ENCODE assay signal across 12 cellular contexts in genomic region chr12:52117806-52118475, GRCh38. TPM values are rescaled to one million over a fixed set of nuclear protein-coding genes. Genes with fewer than 3 reads are reported as not detected.
A peak's percentile ranks its signal among the peaks of the same experiment; 100 is the strongest.
DNase-seq lines count a peak whose midpoint lies in the region; ATAC-seq, FAIRE-seq and TF ChIP-seq lines count a peak whose summit lies in the region.
"Not testable (repeated sequence)": the region's sequence is repeated elsewhere in the genome, so short reads cannot be mapped to it uniquely, and the experiment has no call there.
"Had no signal": no experiment of that assay in that cellular context is flagged by ENCODE, and none has a peak within 500 bp of the region (broad histone marks: within the 10 kb centered on the region; RNA-seq: fewer than 3 reads in every experiment).

No MANE protein-coding gene starts in this region.

- H2AFZ ChIP-seq in GM12878 (ENCODE audit: control insufficient read depth, low read depth, low read length), result not testable (repeated sequence)

- H4K20me1 ChIP-seq in BLaER1; GM12878 (ENCODE audit: control insufficient read depth, insufficient read depth): not testable (repeated sequence)

- intact Hi-C loops in GM12878 (cut with micrococcal nuclease; ENCODE audit: unreplicated experiment), result loop anchor here (1.0 kb wide), 3 partner anchors 14 to 93 kb away; no protein-coding TSS in a partner anchor

- DNase-seq in NCI-H2196 treated with DMSO at 0.1 percent for 48 hours (lab: John Stamatoyannopoulos, UW; ENCODE audit: unreplicated experiment) (peak; percentile 63), renal cortical epithelial cell (ENCODE audit: low read depth) (peak; percentile 47)
- not testable (repeated sequence) for DNase-seq in GM12878 (ENCODE audit: low read depth, low spot score)

- not testable (repeated sequence) for TF ChIP-seq EP300 in GM12878 (IDR thresholded peaks at IDR 0.05; ENCODE audit: borderline replicate concordance in 1 of 2, control insufficient read depth in 1 of 2, low read depth in 2 of 2, low read length in 2 of 2)

- TF ChIP-seq RAD21 in GM12878 (IDR thresholded peaks at IDR 0.05; ENCODE audit: insufficient read depth, low read depth, low read length), result not testable (repeated sequence)

- in situ Hi-C loops in GM12878 (cut with MboI), result not testable (repeated sequence)

- peak; percentile 31 for ATAC-seq in GM18502 (IDR thresholded peaks at IDR 0.05; ENCODE audit: poor library complexity, unreplicated experiment)
- ATAC-seq in GM19455 (IDR thresholded peaks at IDR 0.05; ENCODE audit: unreplicated experiment), result peak; percentile 31
- ATAC-seq in HG02885 (IDR thresholded peaks at IDR 0.05; ENCODE audit: poor library complexity, unreplicated experiment), result peak; percentile 23
- peak; percentile 7 for ATAC-seq in HG03520 (IDR thresholded peaks at IDR 0.05; ENCODE audit: unreplicated experiment)
- ATAC-seq in GM12878, result peak; percentile 45

- FAIRE-seq in GM12878 (lab: Jason Lieb, UNC), result not testable (repeated sequence)

- H3K27me3 ChIP-seq in BLaER1; GM12878 (replicated peaks in 1 of 2; ENCODE audit: control insufficient read depth in 2 of 2, insufficient read depth in 2 of 2, low read length in 1 of 2): not testable (repeated sequence)

- not testable (repeated sequence) for H3K4me3 ChIP-seq in BLaER1
- peak overlapping the region; percentile 39; the same call in 1 of the 2 replicates for H3K4me3 ChIP-seq in GM12878

- not testable (repeated sequence) for TF ChIP-seq CTCF in GM12878 (IDR thresholded peaks at IDR 0.05 in 2 of 3, conservative IDR thresholded peaks at IDR 0.05 in 1 of 3; ENCODE audit: control insufficient read depth in 2 of 3, extremely low read depth in 1 of 3, insufficient read depth in 1 of 3, low read depth in 3 of 3, low read length in 3 of 3)

- POLR2A ChIA-PET in GM12878 (lab: Charles Lee), result interaction anchor here (1.0 to 3.2 kb wide), 7 partner anchors 12 to 93 kb away, joined by 3 to 20 read pairs (median 3); partner anchors contain the start of gene ATG101

- not testable (repeated sequence) for H3K9me3 ChIP-seq in BLaER1; GM12878 (replicated peaks; ENCODE audit: control insufficient read depth, insufficient read depth, low read length)

- RAD21 ChIA-PET in GM12878 (lab: Charles Lee; ENCODE audit: unreplicated experiment), result interaction anchor here (1.1 to 5.1 kb wide), 12 partner anchors 29 to 126 kb away, joined by 3 to 151 read pairs (median 6); partner anchors contain the start of genes NR4A1 and TAMALIN

- not testable (repeated sequence) for H3K79me2 ChIP-seq in GM12878 (ENCODE audit: control insufficient read depth, insufficient read depth, low read length)

- WGBS in GM12878 (ENCODE audit: insufficient coverage, insufficient replicate concordance, low lambda C conversion rate, missing lambda C conversion rate), result 49% methylated on average over 20 of the region's 20 CpGs

- H3K4me2 ChIP-seq in BLaER1 (peak overlapping the region; percentile 80), GM12878 (ENCODE audit: control insufficient read depth, insufficient read depth) (peak overlapping the region; percentile 28)

- BruUV-seq in GM12878 (replicated peaks; lab: Mats Ljungman, UMichigan), result not testable (repeated sequence)

- CTCF ChIA-PET in GM12878 (lab: Yijun Ruan, JAX), result interaction anchor here (0.6 to 5.3 kb wide), 19 partner anchors 11 to 161 kb away, joined by 3 to 395 read pairs (median 6); partner anchors contain the start of genes ATG101 and SMIM41

- not testable (repeated sequence) for H3K9ac ChIP-seq in BLaER1
- H3K9ac ChIP-seq in GM12878 (ENCODE audit: control insufficient read depth, insufficient read depth, low read length), result peak overlapping the region; percentile 49; the same call in 1 of the 2 replicates

- SMC1A ChIA-PET in GM12878 (lab: Charles Lee; ENCODE audit: uncharacterized antibody, unreplicated experiment), result interaction anchor here (0.7 to 11.3 kb wide), 11 partner anchors 9 to 135 kb away, joined by 3 to 320 read pairs (median 6); partner anchors contain the start of gene NR4A1

- H3K36me3 ChIP-seq in BLaER1; GM12878 (ENCODE audit: control insufficient read depth in 2 of 2, insufficient read depth in 2 of 2, low read length in 1 of 2): not testable (repeated sequence)

- 0 out of 2 replicates have a peak overlapping the region, but pooled peaks have one; percentile 2 for H3K27ac ChIP-seq in BLaER1
- peak overlapping the region; percentile 87 for H3K27ac ChIP-seq in GM12878 (ENCODE audit: control insufficient read depth, insufficient read depth)

- not testable (repeated sequence) for TF ChIP-seq POLR2A in GM12878 (IDR thresholded peaks at IDR 0.05; ENCODE audit: low read depth, low read length)

- peaks cover 55% of the 10 kb centered on the region for H3K4me1 ChIP-seq in BLaER1
- peaks cover 53% of the 10 kb centered on the region for H3K4me1 ChIP-seq in GM12878 (ENCODE audit: control insufficient read depth, insufficient read depth, low read length)

TF ChIP-seq in GM12878, 131 proteins besides CTCF, POLR2A, EP300 and RAD21:
- TF ChIP-seq MLLT1 (IDR thresholded peaks at IDR 0.05) (peak; percentile 78), TCF12 (IDR thresholded peaks at IDR 0.05; ENCODE audit: low read depth, low read length) (peak; percentile 71), TCF3 (IDR thresholded peaks at IDR 0.05; ENCODE audit: borderline replicate concordance, insufficient read depth, low read depth, low read length) (peak; percentile 77; the same call in 1 of the 2 replicates)

RNA-seq across cellular contexts. Expression of gene SMIM41, which starts 38.4 kb away (rescaled TPM):
- total RNA-seq in GM12878 (2013; cell fraction: nucleolus; rRNA removed), result 0.27 TPM in 1 of 2 replicates, not detected in the other
- not detected in 2 replicates for total RNA-seq in GM12878 (2014; rRNA removed)
- not detected in 2 replicates for total RNA-seq in GM12878 (2014; rRNA removed; fragmentation: Illumina TruSeq; extraction: Trizol)
- total RNA-seq in GM12878 (2021), result 0.19 TPM in 1 of 2 replicates, not detected in the other
- polyA plus RNA-seq in GM12878 (2011; ENCODE audit: low read depth), result not detected
- not detected in 2 replicates for polyA plus RNA-seq in GM12878 (2011; rRNA removed)
- not detected in 2 replicates for polyA plus RNA-seq in GM12878 (2011; cell fraction: cytosol; rRNA removed)
- not detected in 2 replicates for polyA plus RNA-seq in GM12878 (2011; cell fraction: nucleus; rRNA removed)
- not detected in 2 replicates for polyA plus RNA-seq in GM12878 (2012)
- not detected in 2 replicates for polyA plus RNA-seq in GM12878 (2014; fragmentation: Illumina TruSeq; extraction: Trizol)
- polyA plus RNA-seq in GM12878 (2014; fragmentation: Nextera tagmentation; extraction: Ambion mirVana), result not detected
- not detected in 2 replicates for polyA plus RNA-seq in GM12878 (2014; rRNA removed)
- polyA plus RNA-seq in GM12878 (2016; fragmentation: Nextera tagmentation; extraction: Ambion mirVana), result not detected
- not detected in 2 replicates for polyA minus RNA-seq in GM12878 (2011; rRNA and poly(A)+ RNA removed)
- polyA minus RNA-seq in GM12878 (2011; cell fraction: cytosol; rRNA and poly(A)+ RNA removed), result not detected in 2 replicates
- 0.86 TPM in 1 of 2 replicates, not detected in the other for polyA minus RNA-seq in GM12878 (2011; cell fraction: nucleus; rRNA and poly(A)+ RNA removed)
- 0.15 TPM in 1 of 2 replicates, not detected in the other for total RNA-seq in renal cortical epithelial cell
- total RNA-seq: CD8-positive, alpha-beta memory T cell; naive thymus-derived CD8-positive, alpha-beta T cell; T-helper 2 cell treated with Interferon-gamma antibody and Interleukin-4, amounts not matched to agents 100 ng/mL and 5 ng/mL, for 36 hours had no signal
- polyA plus RNA-seq: A549; CD8-positive, alpha-beta memory T cell; naive thymus-derived CD8-positive, alpha-beta T cell had no signal

RNA-seq across cellular contexts. Expression of gene ATG101, which starts 48.2 kb away (rescaled TPM):
- total RNA-seq in GM12878 (2013; cell fraction: nucleolus; rRNA removed), result 13.7 and 15.2 TPM in 2 replicates
- total RNA-seq in GM12878 (2014; rRNA removed), result 44.5 and 44.8 TPM in 2 replicates
- 21.5 and 21.9 TPM in 2 replicates for total RNA-seq in GM12878 (2014; rRNA removed; fragmentation: Illumina TruSeq; extraction: Trizol)
- total RNA-seq in GM12878 (2021), result 33.8 and 36.5 TPM in 2 replicates
- polyA plus RNA-seq in GM12878 (2011; ENCODE audit: low read depth), result 21.8 TPM
- 31.4 and 49.8 TPM in 2 replicates for polyA plus RNA-seq in GM12878 (2011; rRNA removed)
- 64.4 and 85.9 TPM in 2 replicates for polyA plus RNA-seq in GM12878 (2011; cell fraction: cytosol; rRNA removed)
- polyA plus RNA-seq in GM12878 (2011; cell fraction: nucleus; rRNA removed), result 34.2 and 44.8 TPM in 2 replicates
- 26.6 and 32.8 TPM in 2 replicates for polyA plus RNA-seq in GM12878 (2012)
- polyA plus RNA-seq in GM12878 (2014; fragmentation: Illumina TruSeq; extraction: Trizol), result 10.4 and 26.0 TPM in 2 replicates
- polyA plus RNA-seq in GM12878 (2014; fragmentation: Nextera tagmentation; extraction: Ambion mirVana), result 1 to 10 TPM; 2.7 to 5.6 TPM
- 42.7 and 43.1 TPM in 2 replicates for polyA plus RNA-seq in GM12878 (2014; rRNA removed)
- polyA plus RNA-seq in GM12878 (2016; fragmentation: Nextera tagmentation; extraction: Ambion mirVana), result 10 to 100 TPM; 34.1 to 40.5 TPM
- polyA minus RNA-seq in GM12878 (2011; rRNA and poly(A)+ RNA removed), result 48.9 and 54.6 TPM in 2 replicates
- polyA minus RNA-seq in GM12878 (2011; cell fraction: cytosol; rRNA and poly(A)+ RNA removed), result 9.0 and 11.8 TPM in 2 replicates
- polyA minus RNA-seq in GM12878 (2011; cell fraction: nucleus; rRNA and poly(A)+ RNA removed), result 12.6 and 24.2 TPM in 2 replicates
- 59.6 and 113 TPM in 2 replicates for total RNA-seq in renal cortical epithelial cell
